Comparison of ENCODE assay signal across 1 cellular context in the genomic region with DNA sequence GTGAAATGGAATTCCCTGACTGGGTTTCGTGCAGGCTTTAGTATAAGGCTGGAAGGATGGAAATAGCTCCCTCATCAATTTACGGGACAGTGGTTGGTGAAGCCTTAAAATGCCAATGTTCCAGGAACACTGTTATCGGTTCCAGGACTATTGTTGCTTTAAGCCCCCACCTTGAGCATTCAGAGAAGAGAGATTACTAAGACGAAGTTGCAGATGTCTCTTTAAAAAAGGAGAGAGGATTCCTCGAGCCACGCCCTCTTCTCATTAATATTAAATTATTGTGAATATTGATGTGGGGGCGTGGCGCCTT.
TF ChIP-seq lines count a peak whose summit lies in the region.

No MANE protein-coding gene starts in this region.

TF ChIP-seq in IMR-90, 13 proteins besides CTCF, POLR2A, EP300 and RAD21:
- TF ChIP-seq CHD1 (IDR thresholded peaks at IDR 0.05; ENCODE audit: low read depth, low read length) (no peak), RCOR1 (IDR thresholded peaks at IDR 0.05; ENCODE audit: insufficient replicate concordance, low read length) (no peak), CEBPB (IDR thresholded peaks at IDR 0.05; ENCODE audit: low read depth, low read length) (no peak), BHLHE40 (IDR thresholded peaks at IDR 0.05; ENCODE audit: low read depth, low read length) (no peak), SMC3 (IDR thresholded peaks at IDR 0.05; ENCODE audit: low read depth, low read length) (no peak), RFX5 (IDR thresholded peaks at IDR 0.05; ENCODE audit: low read depth, low read length) (no peak), FOS (IDR thresholded peaks at IDR 0.05; ENCODE audit: low read depth, low read length) (no peak), MAFK (IDR thresholded peaks at IDR 0.05; ENCODE audit: low read depth, low read length) (no peak), USF2 (IDR thresholded peaks at IDR 0.05; ENCODE audit: low read depth, low read length) (no peak), NFE2L2 (IDR thresholded peaks at IDR 0.05; ENCODE audit: low read depth, low read length) (no peak), MAZ (IDR thresholded peaks at IDR 0.05; ENCODE audit: borderline replicate concordance, low read depth, low read length) (no peak), MXI1 (IDR thresholded peaks at IDR 0.05; ENCODE audit: borderline replicate concordance, low read depth, low read length) (no peak)
